ENCODE assay signal across 7 cellular contexts in the genomic region with DNA sequence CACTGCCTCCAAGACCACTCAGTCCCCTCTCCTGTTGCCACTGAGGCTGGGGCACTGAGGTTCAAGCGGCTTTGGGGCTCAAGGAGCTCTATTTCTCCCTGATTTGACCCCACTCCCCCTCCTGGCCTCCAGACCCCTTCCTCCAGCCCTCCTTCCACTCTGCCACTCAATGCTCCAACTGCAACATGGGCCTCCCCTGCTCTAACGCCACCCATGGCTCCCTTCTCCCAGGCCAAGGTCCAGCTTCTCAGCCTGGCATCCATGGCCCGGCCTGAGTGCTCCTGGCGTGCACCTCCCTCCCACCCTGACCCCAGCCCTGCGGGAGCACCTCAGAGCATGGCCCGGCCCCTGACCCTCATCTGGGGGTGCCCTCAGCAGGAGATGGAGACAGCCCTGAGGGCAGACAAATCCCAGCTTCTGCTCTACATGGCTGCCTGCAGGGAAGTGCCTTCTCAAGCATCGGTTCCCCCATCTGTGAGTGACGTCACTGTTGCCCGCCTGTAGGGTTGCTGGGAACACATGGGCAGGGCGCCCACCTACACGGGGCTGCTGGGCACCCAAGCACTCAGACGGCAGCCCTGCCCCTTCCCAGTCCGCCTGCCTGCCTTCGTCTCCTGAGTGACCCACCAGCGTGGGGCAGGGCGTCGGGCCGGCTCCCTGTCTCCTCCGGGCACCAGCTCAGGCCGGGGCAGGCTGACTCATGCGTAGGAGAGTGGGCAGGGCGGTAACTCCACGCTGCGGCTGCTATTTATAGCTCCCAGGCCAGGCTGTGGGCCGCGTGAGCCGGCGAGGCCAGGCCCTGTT. TPM values are rescaled to one million over a fixed set of nuclear protein-coding genes. Genes with fewer than 3 reads are reported as not detected.
DNase-seq lines count a peak whose midpoint lies in the region; ATAC-seq and TF ChIP-seq lines count a peak whose summit lies in the region.

No MANE protein-coding gene starts in this region.

- intact Hi-C loops in body of pancreas (cut with DNase I): no loop called here

- no peaks in the 10 kb centered on the region for H3K36me3 ChIP-seq in body of pancreas (replicated peaks in 1 of 2; ENCODE audit: insufficient read depth in 1 of 2, low read depth in 2 of 2)
- no peaks in the 10 kb centered on the region for H3K36me3 ChIP-seq in thoracic aorta

- H3K27me3 ChIP-seq in body of pancreas: no peaks in the 10 kb centered on the region
- no peaks in the 10 kb centered on the region for H3K27me3 ChIP-seq in thoracic aorta (replicated peaks; ENCODE audit: insufficient read depth)

- 64 to 94% methylated on average over 3 to 27 of the region's 28 CpGs for WGBS in body of pancreas, 2 donors

- TF ChIP-seq CTCF in body of pancreas (IDR thresholded peaks at IDR 0.05) (no peak), thoracic aorta (IDR thresholded peaks at IDR 0.05) (no peak)

- in situ Hi-C loops in KBM-7 (cut with MboI; ENCODE audit: low pct_unique_long_range_greater_than_20kb, low sequenced_read_pairs): no loop called here

- H3K9me3 ChIP-seq in body of pancreas: no peaks in the 10 kb centered on the region
- no peaks in the 10 kb centered on the region for H3K9me3 ChIP-seq in thoracic aorta

- DNase-seq in KBM-7 (peak; percentile 69), body of pancreas (peak in 3 of 4 donors; percentile 44 to 64 (median 57)), kidney glomerular epithelial cell (lab: John Stamatoyannopoulos, UW) (peak; percentile 87), thoracic aorta (ENCODE audit: low spot score) (peak; percentile 65)
- DNase-seq in stimulated activated naive CD4-positive, alpha-beta T cell (lab: John Stamatoyannopoulos, UW): no peak

- peaks cover 16% of the 10 kb centered on the region for H3K4me1 ChIP-seq in body of pancreas
- peaks cover 12 to 39% of the 10 kb centered on the region in 2 donors for H3K4me1 ChIP-seq in thoracic aorta (ENCODE audit: control insufficient read depth in 1 of 2, low read depth in 2 of 2)

- peak; percentile 7 for ATAC-seq in body of pancreas
- ATAC-seq in thoracic aorta (ENCODE audit: insufficient number of reproducible peaks, low FRiP score, low read depth): peak; percentile 49
- no peak for ATAC-seq in HG03378 (IDR thresholded peaks at IDR 0.05; ENCODE audit: unreplicated experiment)
- no peak for ATAC-seq in HG02623 (IDR thresholded peaks at IDR 0.05; ENCODE audit: unreplicated experiment)

- H3K27ac ChIP-seq in body of pancreas (peak overlapping the region in 1 of 4 donors; percentile 27), thoracic aorta (peak overlapping the region; percentile 56 to 59)

- H3K4me3 ChIP-seq in body of pancreas (no peak overlapping the region), thoracic aorta (peak overlapping the region; percentile 50)

- TF ChIP-seq POLR2A in body of pancreas (IDR thresholded peaks at IDR 0.05): no peak

RNA-seq across cellular contexts. Expression of a gene that starts 1.6 kb away (rescaled TPM):
- total RNA-seq in body of pancreas (1 to 10 TPM in 1 of 2 donors, under 1 TPM in 1; 0.78 to 4.9 TPM), thoracic aorta (1 to 10 TPM in 1 of 2 donors, not detected in 1; 2.3 TPM)

RNA-seq across cellular contexts. Expression of a gene that starts 17.1 kb away (rescaled TPM):
- total RNA-seq in body of pancreas (10 to 100 TPM; 36.1 to 48.8 TPM), thoracic aorta (10 to 100 TPM; 26.6 to 37.6 TPM)

RNA-seq across cellular contexts. Expression of a gene that starts 20.2 kb away (rescaled TPM):
- total RNA-seq in body of pancreas: 10 to 100 TPM in 1 of 2 donors, 1 to 10 TPM in 1; 5.7 to 12.9 TPM
- total RNA-seq in thoracic aorta: 1 to 10 TPM; 2.3 to 3.2 TPM

Comparison
In these comparisons a context has a peak if more than half of its experiments do, and no peak if none do; other contexts are left out.
1. DNase-seq: peak in KBM-7 (single experiment), body of pancreas (3 of 4), kidney glomerular epithelial cell (single experiment) and thoracic aorta (single experiment); none in stimulated activated naive CD4-positive, alpha-beta T cell (0 of 6).
2. ATAC-seq: peak in body of pancreas (single experiment) and thoracic aorta (single experiment); none in HG03378 (single experiment) and HG02623 (single experiment).